7 cellular contexts compared by ENCODE assay signal in the genomic region with DNA sequence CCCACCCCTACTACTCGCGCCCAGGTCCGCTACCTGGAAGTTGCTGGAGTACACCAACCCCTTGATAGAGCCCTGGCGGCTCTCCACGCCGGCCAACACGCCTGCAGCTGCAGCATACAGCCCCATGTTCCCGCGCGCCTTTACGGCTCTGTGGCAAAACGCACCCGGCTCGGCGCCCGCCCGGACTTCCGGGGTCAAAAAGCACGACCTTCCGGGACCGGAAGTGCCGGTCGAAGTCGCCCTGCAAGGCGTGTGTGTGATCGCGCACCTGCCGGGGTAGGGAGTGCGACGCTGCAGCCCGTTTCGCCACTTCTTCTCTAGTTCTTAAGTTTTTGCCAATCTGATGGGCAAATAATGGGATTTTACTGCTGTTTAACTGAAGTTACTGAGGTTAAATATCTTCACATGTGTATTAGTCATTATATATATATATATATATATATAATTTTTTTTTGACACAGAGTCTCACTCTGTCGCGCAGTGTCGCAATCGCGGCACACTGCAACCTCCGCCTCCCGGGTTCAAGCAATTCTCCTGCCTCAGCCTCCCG. TPM values are rescaled to one million over a fixed set of nuclear protein-coding genes. Genes with fewer than 3 reads are reported as not detected.
DNase-seq lines count a peak whose midpoint lies in the region; ATAC-seq, FAIRE-seq and TF ChIP-seq lines count a peak whose summit lies in the region.

A gene (minus strand): TSS at position 162 of the 550 bp plus-strand sequence. CDS start 36 bp downstream, at position 126.

- FAIRE-seq in small intestine (lab: Jason Lieb, UNC) = no peak

- H3K36me3 ChIP-seq in brain microvascular endothelial cell (replicated peaks) (no peaks in the 10 kb centered on the region), iPS-20b (ENCODE audit: insufficient read depth, low read depth, low read length) (peaks cover 33% of the 10 kb centered on the region), small intestine (ENCODE audit: control insufficient read depth in 2 of 2, insufficient read depth in 2 of 2, low read length in 2 of 2) (peaks cover 0 to 4% of the 10 kb centered on the region in 2 donors)

- H3K4me3 ChIP-seq in brain microvascular endothelial cell (ENCODE audit: low read depth, low read length) (peak within 1 kb of the TSS; percentile 66), iPS-20b (ENCODE audit: low read length) (peak within 1 kb of the TSS; percentile 78), small intestine (ENCODE audit: low read depth in 1 of 2, low read length in 2 of 2) (peak within 1 kb of the TSS; percentile 56 to 94)

- WGBS in small intestine, 3 donors = 9 to 12% (median 11%) methylated on average over 37 to 40 of the region's 40 CpGs

- H3K4me1 ChIP-seq in iPS-20b (ENCODE audit: insufficient read depth, low read length) = no peaks in the 10 kb centered on the region
- H3K4me1 ChIP-seq in small intestine (ENCODE audit: control insufficient read depth in 2 of 2, insufficient read depth in 1 of 2, low read depth in 1 of 2, low read length in 1 of 2) = no peaks in the 10 kb centered on the region

- ATAC-seq in GM18508 (IDR thresholded peaks at IDR 0.05; ENCODE audit: insufficient read depth, unreplicated experiment) = peak; percentile 70
- peak; percentile 81 for ATAC-seq in HG02943 (IDR thresholded peaks at IDR 0.05; ENCODE audit: low read depth, unreplicated experiment)

- H3K9ac ChIP-seq in iPS-20b (ENCODE audit: low read depth, low read length) = peak within 1 kb of the TSS; percentile 87; the same call in 1 of the 2 replicates

- H3K9me3 ChIP-seq in iPS-20b (ENCODE audit: insufficient read depth, low read depth, low read length) = no peaks in the 10 kb centered on the region
- no peaks in the 10 kb centered on the region for H3K9me3 ChIP-seq in small intestine (ENCODE audit: control insufficient read depth, low read depth)

- no peak for TF ChIP-seq CTCF in brain microvascular endothelial cell (IDR thresholded peaks at IDR 0.05; ENCODE audit: low read depth, low read length, missing control alignments)

- peak; percentile 34 for DNase-seq in NCI-H2029 treated with DMSO at 0.1 percent for 48 hours (lab: John Stamatoyannopoulos, UW)
- DNase-seq in UCSD-AML1 (lab: John Stamatoyannopoulos, UW; ENCODE audit: unreplicated experiment) = peak; percentile 75
- peak; percentile 22 for DNase-seq in brain microvascular endothelial cell
- DNase-seq in small intestine = peak; percentile 88

- H3K27ac ChIP-seq in brain microvascular endothelial cell (no peak within 1 kb of the TSS), iPS-20b (ENCODE audit: low read length) (peak within 1 kb of the TSS; percentile 14), small intestine (ENCODE audit: low read depth in 1 of 2, low read length in 1 of 2) (peak within 1 kb of the TSS in 1 of 2 donors; percentile 52)

- in situ Hi-C loops in brain microvascular endothelial cell (cut with HindIII; ENCODE audit: low pct_ligation_motif_present, low sequenced_read_pairs) = no loop called here

- H3K27me3 ChIP-seq in brain microvascular endothelial cell (replicated peaks) (no peaks in the 10 kb centered on the region), iPS-20b (ENCODE audit: insufficient read depth, low read length) (peaks cover 8% of the 10 kb centered on the region; the same call in 1 of the 2 replicates), small intestine (ENCODE audit: control insufficient read depth in 2 of 2, insufficient read depth in 2 of 2, low read length in 2 of 2) (no peaks in the 10 kb centered on the region)

RNA-seq across cellular contexts. Expression of the gene that starts here (rescaled TPM):
- polyA plus RNA-seq in small intestine = 10 to 100 TPM; 29.1 to 34.0 (median 32.5) TPM

Comparison
In these comparisons a context has a peak if more than half of its experiments do, and no peak if none do; other contexts are left out.
1. DNase-seq: peak in every context shown above with its lines; median percentile 88 in small intestine; 75 in UCSD-AML1; 34 in NCI-H2029 treated with DMSO at 0.1 percent for 48 hours; 22 in brain microvascular endothelial cell.